In the genomic region with DNA sequence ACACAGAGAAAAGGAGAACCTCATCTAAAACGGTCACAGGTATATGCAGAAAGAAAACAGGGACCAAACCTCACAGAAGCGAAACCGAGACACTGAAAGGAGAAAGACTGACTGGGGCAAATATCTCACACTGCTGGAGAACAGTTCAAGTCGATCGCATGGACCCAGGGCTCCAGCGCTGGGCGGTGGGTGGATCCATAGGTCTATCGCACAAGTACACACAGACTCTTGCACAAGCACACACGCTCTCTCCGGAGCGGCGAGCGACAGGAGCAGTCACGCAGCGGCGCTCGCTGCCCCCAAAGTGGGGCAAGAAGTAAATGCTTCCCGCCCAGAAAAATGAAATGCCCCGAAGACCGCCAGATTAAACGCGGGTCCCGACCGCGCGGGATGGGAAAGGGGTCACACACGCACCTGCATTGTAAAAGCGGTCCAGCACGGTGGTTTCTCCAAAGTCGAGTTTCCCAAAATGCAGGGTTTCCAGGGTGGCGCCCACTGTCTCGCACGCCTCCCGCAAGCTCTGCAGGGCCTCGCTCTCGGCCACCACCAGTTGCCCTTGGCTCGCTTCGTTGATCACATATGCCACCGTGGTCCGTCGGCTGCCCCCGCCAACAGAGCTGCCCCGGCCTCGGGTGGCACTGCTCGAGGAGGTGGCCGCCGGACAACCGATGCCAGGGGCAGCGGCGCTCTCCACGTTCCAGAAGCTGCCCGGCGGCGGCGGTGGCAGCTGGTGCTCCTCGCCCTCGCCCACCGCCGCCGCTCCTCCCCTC, we compare ENCODE assay signal across 8 cellular contexts. TPM values are rescaled to one million over a fixed set of nuclear protein-coding genes. Genes with fewer than 3 reads are reported as not detected.
A peak's percentile ranks its signal among the peaks of the same experiment; 100 is the strongest.
DNase-seq lines count a peak whose midpoint lies in the region; ATAC-seq and TF ChIP-seq lines count a peak whose summit lies in the region.

No MANE protein-coding gene starts in this region.

- POLR2A ChIA-PET in activated CD4-positive, alpha-beta T cell treated with anti-CD3 and anti-CD28 coated beads for 36 hours (lab: Charles Lee) = interaction anchor here (0.7 to 1.6 kb wide), 5 partner anchors 73 to 503 kb away, joined by 3 to 13 read pairs (median 4); a partner anchor contains a TSS

- WGBS in right lobe of liver (ENCODE audit: insufficient coverage, low coverage, low lambda C conversion rate, missing lambda C conversion rate) = under 1% methylated on average over 13 of the region's 60 CpGs

- H3K27me3 Mint-ChIP-seq in activated CD4-positive, alpha-beta T cell treated with anti-CD3 and anti-CD28 coated beads for 36 hours = no peaks in the 10 kb centered on the region

- peak overlapping the region; percentile 90 for H3K4me3 Mint-ChIP-seq in activated CD4-positive, alpha-beta T cell treated with anti-CD3 and anti-CD28 coated beads for 36 hours

- H3K36me3 Mint-ChIP-seq in activated CD4-positive, alpha-beta T cell treated with anti-CD3 and anti-CD28 coated beads for 36 hours (ENCODE audit: low read depth) = peaks cover 3% of the 10 kb centered on the region

- intact Hi-C loops in activated CD4-positive, alpha-beta T cell treated with anti-CD3 and anti-CD28 coated beads for 36 hours (cut with DNase I, micrococcal nuclease) = loop anchor here (1.0 to 2.0 kb wide), 7 partner anchors 31 to 503 kb away; a partner anchor contains a TSS
- intact Hi-C loops in right lobe of liver (cut with DNase I) = loop anchor here (10.0 kb wide), 1 partner anchor 147 kb away; no protein-coding TSS in a partner anchor

- ATAC-seq in HG02642 (IDR thresholded peaks at IDR 0.05; ENCODE audit: poor library complexity, unreplicated experiment) (peak; percentile 26), right lobe of liver (peak; percentile 53 to 62 (median 58))
- peak; percentile 24 for ATAC-seq in activated CD4-positive, alpha-beta T cell treated with anti-CD3 and anti-CD28 coated beads for 36 hours

- no peaks in the 10 kb centered on the region for H3K9me3 ChIP-seq in right lobe of liver

- no peaks in the 10 kb centered on the region for H3K9me3 Mint-ChIP-seq in activated CD4-positive, alpha-beta T cell treated with anti-CD3 and anti-CD28 coated beads for 36 hours (ENCODE audit: low read depth)

- CTCF ChIA-PET in activated CD4-positive, alpha-beta T cell treated with anti-CD3 and anti-CD28 coated beads for 36 hours (lab: Charles Lee) = interaction anchor here (0.8 to 10.4 kb wide), 39 partner anchors 8 to 502 kb away, joined by 3 to 263 read pairs (median 7); a partner anchor contains a TSS

- peak; percentile 24 for TF ChIP-seq POLR2A in right lobe of liver (IDR thresholded peaks at IDR 0.05)

- TF ChIP-seq CTCF in right lobe of liver (IDR thresholded peaks at IDR 0.05) = no peak

- peak overlapping the region; percentile 81 for H3K27ac ChIP-seq in cingulate gyrus (ENCODE audit: low read depth, low read length)
- H3K27ac ChIP-seq in right lobe of liver = peak overlapping the region; percentile 93 to 95 (median 93)

- no peaks in the 10 kb centered on the region for H3K36me3 ChIP-seq in right lobe of liver

- peak overlapping the region; percentile 81 for H3K27ac Mint-ChIP-seq in activated CD4-positive, alpha-beta T cell treated with anti-CD3 and anti-CD28 coated beads for 36 hours

- DNase-seq in NCI-H2081 (lab: John Stamatoyannopoulos, UW) (peak; percentile 12 to 55), NCI-H2081 treated with DMSO at 0.1 percent for 48 hours (lab: John Stamatoyannopoulos, UW) (no peak), NCI-H146 treated with DMSO at 0.1 percent for 48 hours (lab: John Stamatoyannopoulos, UW; ENCODE audit: unreplicated experiment) (peak; percentile 53), right lobe of liver (peak; percentile 81 to 92 (median 88))
- peak; percentile 71 for DNase-seq in activated CD4-positive, alpha-beta T cell treated with anti-CD3 and anti-CD28 coated beads for 36 hours
- DNase-seq in stimulated activated CD4-positive, alpha-beta T cell treated with anti-CD3 and anti-CD28 coated beads, Interleukin-4, amount 100 ng/mL, for 4 hours = peak; percentile 45 to 52

- H3K4me1 Mint-ChIP-seq in activated CD4-positive, alpha-beta T cell treated with anti-CD3 and anti-CD28 coated beads for 36 hours = peaks cover 44% of the 10 kb centered on the region

- H3K4me1 ChIP-seq in right lobe of liver = peaks cover 0 to 37% (median 9%) of the 10 kb centered on the region in 4 donors

- no peaks in the 10 kb centered on the region for H3K27me3 ChIP-seq in right lobe of liver

- H3K4me3 ChIP-seq in right lobe of liver = peak overlapping the region; percentile 90 to 96 (median 95)

RNA-seq across cellular contexts. Expression of a gene that starts 0.8 kb away (rescaled TPM):
- 1 to 10 TPM; 6.7 to 7.3 TPM for total RNA-seq in activated CD4-positive, alpha-beta T cell treated with anti-CD3 and anti-CD28 coated beads for 36 hours
- total RNA-seq in right lobe of liver = 10 to 100 TPM in 1 of 6 experiments, 1 to 10 TPM in 5; 5.0 to 10.4 (median 6.9) TPM

RNA-seq across cellular contexts. Expression of a gene that starts 30.9 kb away (rescaled TPM):
- 1 to 10 TPM; 3.6 to 4.9 TPM for total RNA-seq in activated CD4-positive, alpha-beta T cell treated with anti-CD3 and anti-CD28 coated beads for 36 hours
- 1 to 10 TPM; 4.8 to 8.7 (median 5.2) TPM for total RNA-seq in right lobe of liver
